17 cellular contexts compared by ENCODE assay signal in genomic region chr4:108902769-108903168, GRCh38.
A peak's percentile ranks its signal among the peaks of the same experiment; 100 is the strongest.
DNase-seq lines count a peak whose midpoint lies in the region; ATAC-seq, FAIRE-seq and TF ChIP-seq lines count a peak whose summit lies in the region.
"Had no signal": no experiment of that assay in that cellular context is flagged by ENCODE, and none has a peak within 500 bp of the region (broad histone marks: within the 10 kb centered on the region; RNA-seq: fewer than 3 reads in every experiment).

No MANE protein-coding gene starts in this region.

- CTCF ChIA-PET in GM12878 (lab: Yijun Ruan, JAX): no interaction called here

- no peaks in the 10 kb centered on the region for H3K9me3 Mint-ChIP-seq in activated T-cell treated with anti-CD3 and anti-CD28 coated beads, Interleukin-2, amount 50 U/mL, for 72 hours
- H3K9me3 Mint-ChIP-seq: natural killer cell treated with Interleukin-12 subunit alpha and Interleukin-12 subunit beta and Interleukin-15 and Interleukin-18, amount 100 ng/mL, for 72 hours had no signal

- H3K27ac Mint-ChIP-seq in activated T-cell treated with anti-CD3 and anti-CD28 coated beads, Interleukin-2, amount 50 U/mL, for 72 hours: no peak overlapping the region
- H3K27ac Mint-ChIP-seq: activated CD8-positive, alpha-beta T cell treated with anti-CD3 and anti-CD28 coated beads, Interleukin-2, amount 10 ng/mL, durations not matched to agents 7 days and 5 days; natural killer cell treated with Interleukin-12 subunit alpha and Interleukin-12 subunit beta and Interleukin-15 and Interleukin-18, amount 100 ng/mL, for 72 hours had no signal

- no peak for FAIRE-seq in GM12878 (lab: Jason Lieb, UNC)
- FAIRE-seq: H54 had no signal

- H4K20me1 ChIP-seq in GM12878 (ENCODE audit: control insufficient read depth, insufficient read depth): no peaks in the 10 kb centered on the region

- intact Hi-C loops in GM12878 (cut with micrococcal nuclease; ENCODE audit: unreplicated experiment): no loop called here

- DNase-seq in GM12878 (ENCODE audit: low read depth, low spot score) (no peak), A172 (ENCODE audit: low spot score) (no peak), hippocampal formation (lab: John Stamatoyannopoulos, UW) (no peak), T-helper 9 cell (no peak)
- DNase-seq in activated T-cell treated with anti-CD3 and anti-CD28 coated beads, Interleukin-2, amount 50 U/mL, for 72 hours: no peak
- DNase-seq: activated CD8-positive, alpha-beta T cell treated with anti-CD3 and anti-CD28 coated beads, Interleukin-2, amount 10 ng/mL, durations not matched to agents 7 days and 5 days; activated effector memory CD4-positive, alpha-beta T cell treated with anti-CD3 and anti-CD28 coated beads, Interleukin-2, amount 50 U/mL, for 16 hours; dorsolateral prefrontal cortex; NCI-H2081 treated with DMSO at 0.1 percent for 48 hours; right cardiac atrium; Right ventricle myocardium superior had no signal

- TF ChIP-seq EP300 in GM12878 (IDR thresholded peaks at IDR 0.05; ENCODE audit: borderline replicate concordance in 1 of 2, control insufficient read depth in 1 of 2, low read depth in 2 of 2, low read length in 2 of 2): no peak

- no peaks in the 10 kb centered on the region for H3K9me3 ChIP-seq in GM12878 (replicated peaks; ENCODE audit: control insufficient read depth, insufficient read depth, low read length)

- no peaks in the 10 kb centered on the region for H3K36me3 ChIP-seq in GM12878 (ENCODE audit: control insufficient read depth in 2 of 2, insufficient read depth in 2 of 2, low read length in 1 of 2)

- BruUV-seq in GM12878 (replicated peaks; lab: Mats Ljungman, UMichigan): no TSS peak

- ATAC-seq in GM18870 (IDR thresholded peaks at IDR 0.05; ENCODE audit: unreplicated experiment): peak; percentile 92
- peak; percentile 88 for ATAC-seq in GM21619 (IDR thresholded peaks at IDR 0.05; ENCODE audit: unreplicated experiment)
- peak; percentile 74 for ATAC-seq in HG03139 (IDR thresholded peaks at IDR 0.05; ENCODE audit: unreplicated experiment)
- ATAC-seq in GM12878: peak; percentile 71
- no peak for ATAC-seq in activated T-cell treated with anti-CD3 and anti-CD28 coated beads, Interleukin-2, amount 50 U/mL, for 72 hours (replicated peaks in 1 of 2)
- ATAC-seq: activated CD8-positive, alpha-beta T cell treated with anti-CD3 and anti-CD28 coated beads, Interleukin-2, amount 10 ng/mL, durations not matched to agents 7 days and 5 days; natural killer cell treated with Interleukin-12 subunit alpha and Interleukin-12 subunit beta and Interleukin-15 and Interleukin-18, amount 100 ng/mL, for 72 hours; right cardiac atrium had no signal

- no peaks in the 10 kb centered on the region for H3K27me3 Mint-ChIP-seq in activated T-cell treated with anti-CD3 and anti-CD28 coated beads, Interleukin-2, amount 50 U/mL, for 72 hours (ENCODE audit: low read depth)
- H3K27me3 Mint-ChIP-seq: natural killer cell treated with Interleukin-12 subunit alpha and Interleukin-12 subunit beta and Interleukin-15 and Interleukin-18, amount 100 ng/mL, for 72 hours had no signal

- SMC1A ChIA-PET in GM12878 (lab: Charles Lee; ENCODE audit: uncharacterized antibody, unreplicated experiment): interaction anchor here (1.3 kb wide), 1 partner anchor 10 kb away, joined by 3 read pairs; no protein-coding TSS in a partner anchor

- H3K4me3 Mint-ChIP-seq in activated T-cell treated with anti-CD3 and anti-CD28 coated beads, Interleukin-2, amount 50 U/mL, for 72 hours: no peak overlapping the region
- H3K4me3 Mint-ChIP-seq: activated CD8-positive, alpha-beta T cell treated with anti-CD3 and anti-CD28 coated beads, Interleukin-2, amount 10 ng/mL, durations not matched to agents 7 days and 5 days; natural killer cell treated with Interleukin-12 subunit alpha and Interleukin-12 subunit beta and Interleukin-15 and Interleukin-18, amount 100 ng/mL, for 72 hours had no signal

- POLR2A ChIA-PET in GM12878 (lab: Charles Lee): no interaction called here

- no peak overlapping the region for H3K9ac ChIP-seq in GM12878 (ENCODE audit: control insufficient read depth, insufficient read depth, low read length)

- H2AFZ ChIP-seq in GM12878 (ENCODE audit: control insufficient read depth, low read depth, low read length): no peak overlapping the region

- RAD21 ChIA-PET in GM12878 (lab: Charles Lee; ENCODE audit: unreplicated experiment): no interaction called here

- in situ Hi-C loops in GM12878 (cut with MboI): no loop called here

- no peaks in the 10 kb centered on the region for H3K4me1 Mint-ChIP-seq in activated T-cell treated with anti-CD3 and anti-CD28 coated beads, Interleukin-2, amount 50 U/mL, for 72 hours (ENCODE audit: low read depth)

- no peak overlapping the region for H3K27ac ChIP-seq in GM12878 (ENCODE audit: control insufficient read depth, insufficient read depth)
- H3K27ac ChIP-seq: dorsolateral prefrontal cortex had no signal

- no peaks in the 10 kb centered on the region for H3K79me2 ChIP-seq in GM12878 (ENCODE audit: control insufficient read depth, insufficient read depth, low read length)

- no peaks in the 10 kb centered on the region for H3K36me3 Mint-ChIP-seq in activated T-cell treated with anti-CD3 and anti-CD28 coated beads, Interleukin-2, amount 50 U/mL, for 72 hours (ENCODE audit: insufficient read depth in 2 of 2)
- H3K36me3 Mint-ChIP-seq: natural killer cell treated with Interleukin-12 subunit alpha and Interleukin-12 subunit beta and Interleukin-15 and Interleukin-18, amount 100 ng/mL, for 72 hours had no signal

- TF ChIP-seq CTCF in GM12878 (IDR thresholded peaks at IDR 0.05 in 2 of 3, conservative IDR thresholded peaks at IDR 0.05 in 1 of 3; ENCODE audit: control insufficient read depth in 2 of 3, extremely low read depth in 1 of 3, insufficient read depth in 1 of 3, low read depth in 3 of 3, low read length in 3 of 3): no peak

- TF ChIP-seq POLR2A in GM12878 (IDR thresholded peaks at IDR 0.05; ENCODE audit: low read depth, low read length): no peak

- 0% methylated on average over 3 of the region's 3 CpGs for WGBS in GM12878 (ENCODE audit: insufficient coverage, insufficient replicate concordance, low lambda C conversion rate, missing lambda C conversion rate)

- TF ChIP-seq RAD21 in GM12878 (IDR thresholded peaks at IDR 0.05; ENCODE audit: insufficient read depth, low read depth, low read length): no peak

- no peak overlapping the region for H3K4me2 ChIP-seq in GM12878 (ENCODE audit: control insufficient read depth, insufficient read depth)

- peaks cover 0 to 2% of the 10 kb centered on the region in 2 experiments; a peak in 1 of 4 replicates for H3K27me3 ChIP-seq in GM12878 (replicated peaks in 1 of 2; ENCODE audit: control insufficient read depth in 2 of 2, insufficient read depth in 2 of 2, low read length in 1 of 2)

- no peaks in the 10 kb centered on the region for H3K4me1 ChIP-seq in GM12878 (ENCODE audit: control insufficient read depth, insufficient read depth, low read length)

- no peak overlapping the region for H3K4me3 ChIP-seq in GM12878
- H3K4me3 ChIP-seq: dorsolateral prefrontal cortex, lung had no signal

TF ChIP-seq in GM12878, 131 proteins besides CTCF, POLR2A, EP300 and RAD21:
- TF ChIP-seq PAX5 (IDR thresholded peaks at IDR 0.05; ENCODE audit: borderline replicate concordance, low read depth, low read length) (no peak), POU2F2 (IDR thresholded peaks at IDR 0.05; ENCODE audit: borderline replicate concordance, low read depth, low read length) (peak; percentile 72; the same call in 1 of the 3 replicates)

Comparison
In these comparisons a context has a peak if more than half of its experiments do, and no peak if none do; other contexts are left out.
1. ATAC-seq: peak in GM18870 (single experiment), GM21619 (single experiment), HG03139 (single experiment) and GM12878 (single experiment); none in activated T-cell treated with anti-CD3 and anti-CD28 coated beads, Interleukin-2, amount 50 U/mL, for 72 hours (0 of 2).